Comparison of ENCODE assay signal across 8 cellular contexts in the genomic region with DNA sequence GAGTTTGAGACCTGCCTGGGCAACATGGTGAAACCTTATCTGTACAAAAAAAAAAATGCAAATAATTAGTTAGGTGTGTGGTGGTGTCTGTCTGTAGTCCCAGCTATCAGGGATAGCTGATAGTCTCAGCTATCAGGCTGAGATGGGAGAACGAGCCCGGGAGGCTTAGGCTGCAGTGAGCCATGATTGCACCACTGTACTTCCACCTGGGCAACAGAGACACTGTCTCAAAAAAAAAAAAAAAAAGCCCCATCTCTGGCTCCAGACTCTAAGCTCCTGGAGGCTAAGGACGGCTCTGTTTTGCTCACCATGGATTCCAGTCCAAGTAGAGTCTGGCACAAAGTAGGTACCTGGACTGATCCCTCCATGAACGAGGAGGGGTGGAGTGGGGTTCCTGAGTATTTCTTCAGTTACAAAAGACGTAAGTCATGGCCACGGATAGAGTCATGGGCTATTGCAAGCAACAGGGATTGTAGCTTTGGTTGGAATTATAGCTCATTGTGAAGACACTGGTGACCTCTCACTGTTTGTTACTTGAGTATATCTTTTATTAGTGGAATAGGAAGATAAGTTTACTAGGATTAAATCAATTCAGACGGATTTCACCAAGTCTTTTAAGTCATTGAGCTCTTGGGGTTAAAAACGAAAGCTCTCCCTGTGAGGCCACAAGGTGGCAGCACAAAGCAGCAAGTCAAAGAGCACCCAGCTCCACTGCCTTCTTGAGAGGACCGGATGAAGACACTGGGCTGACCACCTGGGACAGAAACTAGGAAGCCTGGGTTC. TPM values are rescaled to one million over a fixed set of nuclear protein-coding genes. Genes with fewer than 3 reads are reported as not detected.
A peak's percentile ranks its signal among the peaks of the same experiment; 100 is the strongest.
DNase-seq lines count a peak whose midpoint lies in the region; ATAC-seq and TF ChIP-seq lines count a peak whose summit lies in the region.

No MANE protein-coding gene starts in this region.

- 32 to 42% methylated on average over 9 of the region's 9 CpGs for WGBS in esophagus squamous epithelium, 2 donors

- no peak overlapping the region for H3K27ac Mint-ChIP-seq in activated T-cell treated with anti-CD3 and anti-CD28 coated beads, Interleukin-2, amount 50 U/mL, for 24 hours
- no peak overlapping the region for H3K27ac Mint-ChIP-seq in naive thymus-derived CD4-positive, alpha-beta T cell
- H3K27ac Mint-ChIP-seq in stimulated activated memory B cell treated with anti-CD40 and anti-IgM and Interleukin-4, amounts not matched to agents 10 μg/mL and 1 μg/mL and 100 μg/mL, for 72 hours = no peak overlapping the region

- peak overlapping the region; percentile 63 for H2AFZ ChIP-seq in PC-3 (ENCODE audit: low read length)

- H3K79me2 ChIP-seq in PC-3 (ENCODE audit: low read length) = no peaks in the 10 kb centered on the region

- H3K27ac ChIP-seq in PC-3 (ENCODE audit: low read length) = peak overlapping the region; percentile 52
- H3K27ac ChIP-seq in esophagus squamous epithelium = peak overlapping the region; percentile 56 to 84 (median 74)
- no peak overlapping the region for H3K27ac ChIP-seq in naive thymus-derived CD4-positive, alpha-beta T cell (ENCODE audit: low read depth, low read length)

- H3K4me1 ChIP-seq in PC-3 (ENCODE audit: insufficient read depth, low read length) (peaks cover 22% of the 10 kb centered on the region), esophagus squamous epithelium (peaks cover 0 to 28% (median 9%) of the 10 kb centered on the region in 3 donors)
- peaks cover 3 to 7% of the 10 kb centered on the region in 2 donors for H3K4me1 ChIP-seq in naive thymus-derived CD4-positive, alpha-beta T cell (ENCODE audit: control insufficient read depth in 2 of 2, insufficient read depth in 2 of 2, low read length in 2 of 2)

- no peaks in the 10 kb centered on the region for H3K27me3 ChIP-seq in PC-3 (ENCODE audit: low read length)
- no peaks in the 10 kb centered on the region for H3K27me3 ChIP-seq in esophagus squamous epithelium
- H3K27me3 ChIP-seq in naive thymus-derived CD4-positive, alpha-beta T cell (ENCODE audit: control insufficient read depth in 2 of 2, insufficient read depth in 2 of 2, low read length in 2 of 2) = no peaks in the 10 kb centered on the region

- ATAC-seq in GM18511 (IDR thresholded peaks at IDR 0.05; ENCODE audit: unreplicated experiment) = peak; percentile 63
- peak; percentile 65 for ATAC-seq in PC-3
- peak; percentile 80 for ATAC-seq in naive thymus-derived CD4-positive, alpha-beta T cell
- ATAC-seq in stimulated activated memory B cell treated with anti-CD40 and anti-IgM and Interleukin-4, amounts not matched to agents 10 μg/mL and 1 μg/mL and 100 μg/mL, for 72 hours = peak; percentile 75

- H3K36me3 Mint-ChIP-seq in activated T-cell treated with anti-CD3 and anti-CD28 coated beads, Interleukin-2, amount 50 U/mL, for 24 hours (ENCODE audit: low read depth) = no peaks in the 10 kb centered on the region
- H3K36me3 Mint-ChIP-seq in naive thymus-derived CD4-positive, alpha-beta T cell = no peaks in the 10 kb centered on the region
- no peaks in the 10 kb centered on the region for H3K36me3 Mint-ChIP-seq in stimulated activated memory B cell treated with anti-CD40 and anti-IgM and Interleukin-4, amounts not matched to agents 10 μg/mL and 1 μg/mL and 100 μg/mL, for 72 hours

- no peaks in the 10 kb centered on the region for H3K36me3 ChIP-seq in PC-3 (ENCODE audit: low read depth, low read length)
- H3K36me3 ChIP-seq in esophagus squamous epithelium = no peaks in the 10 kb centered on the region
- no peaks in the 10 kb centered on the region for H3K36me3 ChIP-seq in naive thymus-derived CD4-positive, alpha-beta T cell (ENCODE audit: control insufficient read depth in 2 of 3, insufficient read depth in 3 of 3, low read length in 3 of 3)

- no peaks in the 10 kb centered on the region for H3K9me3 Mint-ChIP-seq in activated T-cell treated with anti-CD3 and anti-CD28 coated beads, Interleukin-2, amount 50 U/mL, for 24 hours
- no peaks in the 10 kb centered on the region for H3K9me3 Mint-ChIP-seq in naive thymus-derived CD4-positive, alpha-beta T cell
- no peaks in the 10 kb centered on the region for H3K9me3 Mint-ChIP-seq in stimulated activated memory B cell treated with anti-CD40 and anti-IgM and Interleukin-4, amounts not matched to agents 10 μg/mL and 1 μg/mL and 100 μg/mL, for 72 hours

- H3K9me2 ChIP-seq in PC-3 (replicated peaks; ENCODE audit: low read length) = no peaks in the 10 kb centered on the region

- POLR2A ChIA-PET in PC-3 (lab: Charles Lee; ENCODE audit: unreplicated experiment) = interaction anchor here (0.6 kb wide), 1 partner anchor 9 kb away, joined by 7 read pairs; no protein-coding TSS in a partner anchor
- POLR2A ChIA-PET in naive thymus-derived CD4-positive, alpha-beta T cell (lab: Charles Lee) = no interaction called here

- H3K4me2 ChIP-seq in PC-3 (ENCODE audit: low read length) = peak overlapping the region; percentile 62

- CTCF ChIA-PET in PC-3 (lab: Charles Lee) = interaction anchor here (0.6 to 2.5 kb wide), 14 partner anchors 45 to 1640 kb away, joined by 3 to 48 read pairs (median 4); partner anchors contain the start of gene DHCR24
- CTCF ChIA-PET in naive thymus-derived CD4-positive, alpha-beta T cell (lab: Charles Lee) = interaction anchor here (0.6 to 1.4 kb wide), 10 partner anchors 9 to 403 kb away, joined by 3 to 9 read pairs (median 4); partner anchors contain the start of gene TTC22

- no peaks in the 10 kb centered on the region for H4K20me1 ChIP-seq in PC-3 (ENCODE audit: low read length)

- H3K4me3 Mint-ChIP-seq in activated T-cell treated with anti-CD3 and anti-CD28 coated beads, Interleukin-2, amount 50 U/mL, for 24 hours = no peak overlapping the region
- H3K4me3 Mint-ChIP-seq in naive thymus-derived CD4-positive, alpha-beta T cell = peak overlapping the region in 1 of 10 donors; percentile 28
- H3K4me3 Mint-ChIP-seq in stimulated activated memory B cell treated with anti-CD40 and anti-IgM and Interleukin-4, amounts not matched to agents 10 μg/mL and 1 μg/mL and 100 μg/mL, for 72 hours = no peak overlapping the region

- BruUV-seq in PC-3 (replicated peaks; lab: Mats Ljungman, UMichigan) = no TSS peak

- no peak for TF ChIP-seq POLR2A in esophagus squamous epithelium (IDR thresholded peaks at IDR 0.05)

- intact Hi-C loops in PC-3 (cut with micrococcal nuclease) (loop anchor here (1.0 to 2.0 kb wide), 3 partner anchors 52 to 78 kb away; partner anchors contain the start of gene DHCR24), esophagus squamous epithelium (cut with DNase I) (loop anchor here (10.0 kb wide), 1 partner anchor 60 kb away; the partner anchor contains the start of gene DHCR24)
- intact Hi-C loops in naive thymus-derived CD4-positive, alpha-beta T cell (cut with micrococcal nuclease) = loop anchor here (1.0 to 10.0 kb wide), 5 partner anchors 52 to 1760 kb away; no protein-coding TSS in a partner anchor

- H3F3A ChIP-seq in PC-3 (ENCODE audit: low read length, unreplicated experiment) = no peaks in the 10 kb centered on the region

- no peak overlapping the region for H3K9ac ChIP-seq in PC-3 (ENCODE audit: low read length)

- TF ChIP-seq CTCF in PC-3 (conservative IDR thresholded peaks at IDR 0.05; ENCODE audit: low read depth, low read length) = peak; percentile 93
- TF ChIP-seq CTCF in esophagus squamous epithelium (IDR thresholded peaks at IDR 0.05) = peak; percentile 57 to 85 (median 79)

- H3K27me3 Mint-ChIP-seq in activated T-cell treated with anti-CD3 and anti-CD28 coated beads, Interleukin-2, amount 50 U/mL, for 24 hours = no peaks in the 10 kb centered on the region
- peaks cover 0 to 11% (median 0%) of the 10 kb centered on the region in 5 donors for H3K27me3 Mint-ChIP-seq in naive thymus-derived CD4-positive, alpha-beta T cell
- H3K27me3 Mint-ChIP-seq in stimulated activated memory B cell treated with anti-CD40 and anti-IgM and Interleukin-4, amounts not matched to agents 10 μg/mL and 1 μg/mL and 100 μg/mL, for 72 hours = peaks cover 27% of the 10 kb centered on the region

- peaks cover 5% of the 10 kb centered on the region for H3K4me1 Mint-ChIP-seq in activated T-cell treated with anti-CD3 and anti-CD28 coated beads, Interleukin-2, amount 50 U/mL, for 24 hours (ENCODE audit: low read depth)
- peaks cover 9 to 17% (median 11%) of the 10 kb centered on the region in 7 donors for H3K4me1 Mint-ChIP-seq in naive thymus-derived CD4-positive, alpha-beta T cell
- peaks cover 10% of the 10 kb centered on the region for H3K4me1 Mint-ChIP-seq in stimulated activated memory B cell treated with anti-CD40 and anti-IgM and Interleukin-4, amounts not matched to agents 10 μg/mL and 1 μg/mL and 100 μg/mL, for 72 hours

- DNase-seq in A172 (ENCODE audit: low spot score) = peak; percentile 75
- peak; percentile 80 for DNase-seq in Jurkat, Clone E6-1 (ENCODE audit: low read depth, low spot score)
- DNase-seq in PC-3 = peak; percentile 89
- peak; percentile 56 for DNase-seq in activated T-cell treated with anti-CD3 and anti-CD28 coated beads, Interleukin-2, amount 50 U/mL, for 24 hours
- DNase-seq in esophagus squamous epithelium (lab: John Stamatoyannopoulos, UW) = no peak
- DNase-seq in naive thymus-derived CD4-positive, alpha-beta T cell = peak; percentile 17 to 61 (median 45)

- no peaks in the 10 kb centered on the region for H3K9me3 ChIP-seq in PC-3 (ENCODE audit: low read length)
- no peaks in the 10 kb centered on the region for H3K9me3 ChIP-seq in esophagus squamous epithelium
- no peaks in the 10 kb centered on the region for H3K9me3 ChIP-seq in naive thymus-derived CD4-positive, alpha-beta T cell (ENCODE audit: control insufficient read depth in 2 of 3, low read length in 3 of 3)

- H3K4me3 ChIP-seq in Jurkat, Clone E6-1 (ENCODE audit: low read length) = no peak overlapping the region
- no peak overlapping the region for H3K4me3 ChIP-seq in PC-3 (ENCODE audit: low read length)
- H3K4me3 ChIP-seq in esophagus squamous epithelium = peak overlapping the region in 1 of 4 donors; percentile 32
- H3K4me3 ChIP-seq in naive thymus-derived CD4-positive, alpha-beta T cell (ENCODE audit: low read length) = no peak overlapping the region

RNA-seq across cellular contexts. Expression of gene TMEM61, which starts 35.6 kb away (rescaled TPM):
- not detected in 2 replicates for total RNA-seq in A172 (2014; rRNA removed; shearing (Covaris generic))
- not detected for polyA plus RNA-seq in Jurkat, Clone E6-1 (2012; ENCODE audit: insufficient read depth, insufficient read length)
- 0.95 and 3.8 TPM in 2 replicates for total RNA-seq in PC-3 (2014; rRNA removed)
- 1 to 10 TPM in 2 of 4 donors, under 1 TPM in 1, not detected in 1; 0.95 to 2.3 (median 1.0) TPM for total RNA-seq in esophagus squamous epithelium
- total RNA-seq in naive thymus-derived CD4-positive, alpha-beta T cell = not detected
- polyA plus RNA-seq in naive thymus-derived CD4-positive, alpha-beta T cell = not detected

RNA-seq across cellular contexts. Expression of gene BSND, which starts 53.9 kb away (rescaled TPM):
- total RNA-seq in A172 (2014; rRNA removed; shearing (Covaris generic)) = not detected in 2 replicates
- polyA plus RNA-seq in Jurkat, Clone E6-1 (2012; ENCODE audit: insufficient read depth, insufficient read length) = not detected
- not detected in 2 replicates for total RNA-seq in PC-3 (2014; rRNA removed)
- total RNA-seq in esophagus squamous epithelium = not detected
- under 1 TPM in 1 of 5 experiments, not detected in 4; 0.05 TPM for total RNA-seq in naive thymus-derived CD4-positive, alpha-beta T cell
- not detected for polyA plus RNA-seq in naive thymus-derived CD4-positive, alpha-beta T cell

RNA-seq across cellular contexts. Expression of gene DHCR24, which starts 57.8 kb away (rescaled TPM):
- total RNA-seq in A172 (2014; rRNA removed; shearing (Covaris generic)) = 51.3 and 82.1 TPM in 2 replicates
- polyA plus RNA-seq in Jurkat, Clone E6-1 (2012; ENCODE audit: insufficient read depth, insufficient read length) = 104 TPM
- 166 TPM in 2 replicates for total RNA-seq in PC-3 (2014; rRNA removed)
- total RNA-seq in esophagus squamous epithelium = 100 to 1,000 TPM; 285 to 499 (median 340) TPM
- 100 to 1,000 TPM in 1 of 5 experiments, 1 to 10 TPM in 4; 2.7 to 103 (median 8.3) TPM for total RNA-seq in naive thymus-derived CD4-positive, alpha-beta T cell
- polyA plus RNA-seq in naive thymus-derived CD4-positive, alpha-beta T cell = 1 to 10 TPM; 8.3 to 9.2 TPM
